In the genomic region with DNA sequence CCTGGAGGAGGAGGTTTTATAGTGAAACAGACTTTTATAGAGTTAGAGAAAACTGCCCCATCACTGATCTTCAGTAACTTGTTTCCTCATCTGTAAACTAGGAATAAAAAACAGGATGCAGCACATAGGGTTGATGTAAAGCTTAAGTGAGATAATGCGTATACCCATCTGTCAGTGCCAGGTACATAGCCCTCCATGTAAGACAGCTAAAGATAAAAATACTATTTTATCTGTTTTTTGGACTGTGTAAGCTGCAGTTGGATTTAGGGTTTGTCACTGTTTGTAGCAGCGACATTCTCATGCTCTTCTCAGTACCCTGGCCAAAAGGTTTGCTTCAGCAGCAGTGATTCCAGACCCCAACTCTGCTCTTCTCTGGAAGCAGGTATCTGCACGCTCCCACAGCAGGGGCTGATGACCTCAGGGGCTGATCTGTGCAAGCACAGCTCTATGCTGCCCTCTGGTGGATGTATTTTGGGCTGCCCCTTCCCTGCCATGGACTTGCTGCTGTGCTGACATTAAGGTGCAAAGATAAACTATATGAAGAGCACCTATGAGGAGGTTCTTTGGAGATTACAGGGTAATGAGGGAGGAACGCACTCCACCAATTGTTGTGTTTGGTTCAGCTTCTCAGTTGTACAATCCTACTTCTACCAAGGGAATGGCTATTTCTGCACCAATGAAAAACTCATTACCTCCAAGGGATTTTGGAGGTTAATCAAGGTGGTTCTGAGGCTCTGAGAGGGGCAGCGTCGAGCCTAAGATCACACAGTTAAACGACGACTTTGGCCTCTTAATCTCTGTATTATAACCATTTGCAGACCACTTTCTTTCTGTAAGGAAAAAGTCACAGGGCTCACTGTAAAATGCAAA, we compare ENCODE assay signal across 1 cellular context.
A peak's percentile ranks its signal among the peaks of the same experiment; 100 is the strongest.
TF ChIP-seq lines count a peak whose summit lies in the region.

No MANE protein-coding gene starts in this region.

TF ChIP-seq in GM12878, 131 proteins besides CTCF, POLR2A, EP300 and RAD21 (continued from another document):
- TF ChIP-seq, protein P1, sequence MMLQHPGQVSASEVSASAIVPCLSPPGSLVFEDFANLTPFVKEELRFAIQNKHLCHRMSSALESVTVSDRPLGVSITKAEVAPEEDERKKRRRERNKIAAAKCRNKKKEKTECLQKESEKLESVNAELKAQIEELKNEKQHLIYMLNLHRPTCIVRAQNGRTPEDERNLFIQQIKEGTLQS (IDR thresholded peaks at IDR 0.05; ENCODE audit: borderline replicate concordance, extremely low read depth, low read depth, low read length) = 0 out of 2 replicates have a peak, but pooled peaks have one; percentile 12
- TF ChIP-seq MTA3 (IDR thresholded peaks at IDR 0.05; ENCODE audit: borderline replicate concordance, low read length) = no peak
- no peak; the same call in 2 of the 3 replicates for TF ChIP-seq POU2F2 (IDR thresholded peaks at IDR 0.05; ENCODE audit: borderline replicate concordance, low read depth, low read length)
- no peak for TF ChIP-seq ZZZ3 (IDR thresholded peaks at IDR 0.05; ENCODE audit: control insufficient read depth, insufficient read length, low read depth)
- no peak for TF ChIP-seq SP1 (IDR thresholded peaks at IDR 0.05; ENCODE audit: low read depth, low read length)
- TF ChIP-seq ZNF274 (IDR thresholded peaks at IDR 0.05; ENCODE audit: insufficient read depth, insufficient read length) = no peak
- 0 out of 2 replicates have a peak, but pooled peaks have one; percentile 33 for TF ChIP-seq CBFB (IDR thresholded peaks at IDR 0.05; ENCODE audit: low read depth)
- TF ChIP-seq TARDBP (IDR thresholded peaks at IDR 0.05; ENCODE audit: borderline replicate concordance) = 0 out of 2 replicates have a peak, but pooled peaks have one; percentile 38
- TF ChIP-seq, protein P2, sequence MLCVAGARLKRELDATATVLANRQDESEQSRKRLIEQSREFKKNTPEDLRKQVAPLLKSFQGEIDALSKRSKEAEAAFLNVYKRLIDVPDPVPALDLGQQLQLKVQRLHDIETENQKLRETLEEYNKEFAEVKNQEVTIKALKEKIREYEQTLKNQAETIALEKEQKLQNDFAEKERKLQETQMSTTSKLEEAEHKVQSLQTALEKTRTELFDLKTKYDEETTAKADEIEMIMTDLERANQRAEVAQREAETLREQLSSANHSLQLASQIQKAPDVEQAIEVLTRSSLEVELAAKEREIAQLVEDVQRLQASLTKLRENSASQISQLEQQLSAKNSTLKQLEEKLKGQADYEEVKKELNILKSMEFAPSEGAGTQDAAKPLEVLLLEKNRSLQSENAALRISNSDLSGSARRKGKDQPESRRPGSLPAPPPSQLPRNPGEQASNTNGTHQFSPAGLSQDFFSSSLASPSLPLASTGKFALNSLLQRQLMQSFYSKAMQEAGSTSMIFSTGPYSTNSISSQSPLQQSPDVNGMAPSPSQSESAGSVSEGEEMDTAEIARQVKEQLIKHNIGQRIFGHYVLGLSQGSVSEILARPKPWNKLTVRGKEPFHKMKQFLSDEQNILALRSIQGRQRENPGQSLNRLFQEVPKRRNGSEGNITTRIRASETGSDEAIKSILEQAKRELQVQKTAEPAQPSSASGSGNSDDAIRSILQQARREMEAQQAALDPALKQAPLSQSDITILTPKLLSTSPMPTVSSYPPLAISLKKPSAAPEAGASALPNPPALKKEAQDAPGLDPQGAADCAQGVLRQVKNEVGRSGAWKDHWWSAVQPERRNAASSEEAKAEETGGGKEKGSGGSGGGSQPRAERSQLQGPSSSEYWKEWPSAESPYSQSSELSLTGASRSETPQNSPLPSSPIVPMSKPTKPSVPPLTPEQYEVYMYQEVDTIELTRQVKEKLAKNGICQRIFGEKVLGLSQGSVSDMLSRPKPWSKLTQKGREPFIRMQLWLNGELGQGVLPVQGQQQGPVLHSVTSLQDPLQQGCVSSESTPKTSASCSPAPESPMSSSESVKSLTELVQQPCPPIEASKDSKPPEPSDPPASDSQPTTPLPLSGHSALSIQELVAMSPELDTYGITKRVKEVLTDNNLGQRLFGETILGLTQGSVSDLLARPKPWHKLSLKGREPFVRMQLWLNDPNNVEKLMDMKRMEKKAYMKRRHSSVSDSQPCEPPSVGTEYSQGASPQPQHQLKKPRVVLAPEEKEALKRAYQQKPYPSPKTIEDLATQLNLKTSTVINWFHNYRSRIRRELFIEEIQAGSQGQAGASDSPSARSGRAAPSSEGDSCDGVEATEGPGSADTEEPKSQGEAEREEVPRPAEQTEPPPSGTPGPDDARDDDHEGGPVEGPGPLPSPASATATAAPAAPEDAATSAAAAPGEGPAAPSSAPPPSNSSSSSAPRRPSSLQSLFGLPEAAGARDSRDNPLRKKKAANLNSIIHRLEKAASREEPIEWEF (IDR thresholded peaks at IDR 0.05; ENCODE audit: insufficient replicate concordance, low read depth, low read length) = no peak
- TF ChIP-seq YY1 (IDR thresholded peaks at IDR 0.05; ENCODE audit: low read depth, low read length) = peak; percentile 85
- TF ChIP-seq HDAC6 (IDR thresholded peaks at IDR 0.05; ENCODE audit: unreplicated experiment) = no peak
- peak; percentile 22 for TF ChIP-seq MEF2B (IDR thresholded peaks at IDR 0.05; ENCODE audit: partially characterized antibody, poor library complexity, severe bottlenecking)
- TF ChIP-seq IKZF2 (IDR thresholded peaks at IDR 0.05) = peak in 1 of 2 experiments; percentile 39; a peak in 1 of 4 replicates
- no peak for TF ChIP-seq KAT2A (conservative IDR thresholded peaks at IDR 0.05; ENCODE audit: control insufficient read depth, low read depth, low read length)
- no peak for TF ChIP-seq HCFC1 (IDR thresholded peaks at IDR 0.05; ENCODE audit: low read length)
- no peak for TF ChIP-seq ZNF207 (IDR thresholded peaks at IDR 0.05; ENCODE audit: borderline replicate concordance)
- no peak for TF ChIP-seq RBBP5 (conservative IDR thresholded peaks at IDR 0.05)
- no peak for TF ChIP-seq TCF7 (IDR thresholded peaks at IDR 0.05; ENCODE audit: borderline replicate concordance)
- TF ChIP-seq, protein P3, sequence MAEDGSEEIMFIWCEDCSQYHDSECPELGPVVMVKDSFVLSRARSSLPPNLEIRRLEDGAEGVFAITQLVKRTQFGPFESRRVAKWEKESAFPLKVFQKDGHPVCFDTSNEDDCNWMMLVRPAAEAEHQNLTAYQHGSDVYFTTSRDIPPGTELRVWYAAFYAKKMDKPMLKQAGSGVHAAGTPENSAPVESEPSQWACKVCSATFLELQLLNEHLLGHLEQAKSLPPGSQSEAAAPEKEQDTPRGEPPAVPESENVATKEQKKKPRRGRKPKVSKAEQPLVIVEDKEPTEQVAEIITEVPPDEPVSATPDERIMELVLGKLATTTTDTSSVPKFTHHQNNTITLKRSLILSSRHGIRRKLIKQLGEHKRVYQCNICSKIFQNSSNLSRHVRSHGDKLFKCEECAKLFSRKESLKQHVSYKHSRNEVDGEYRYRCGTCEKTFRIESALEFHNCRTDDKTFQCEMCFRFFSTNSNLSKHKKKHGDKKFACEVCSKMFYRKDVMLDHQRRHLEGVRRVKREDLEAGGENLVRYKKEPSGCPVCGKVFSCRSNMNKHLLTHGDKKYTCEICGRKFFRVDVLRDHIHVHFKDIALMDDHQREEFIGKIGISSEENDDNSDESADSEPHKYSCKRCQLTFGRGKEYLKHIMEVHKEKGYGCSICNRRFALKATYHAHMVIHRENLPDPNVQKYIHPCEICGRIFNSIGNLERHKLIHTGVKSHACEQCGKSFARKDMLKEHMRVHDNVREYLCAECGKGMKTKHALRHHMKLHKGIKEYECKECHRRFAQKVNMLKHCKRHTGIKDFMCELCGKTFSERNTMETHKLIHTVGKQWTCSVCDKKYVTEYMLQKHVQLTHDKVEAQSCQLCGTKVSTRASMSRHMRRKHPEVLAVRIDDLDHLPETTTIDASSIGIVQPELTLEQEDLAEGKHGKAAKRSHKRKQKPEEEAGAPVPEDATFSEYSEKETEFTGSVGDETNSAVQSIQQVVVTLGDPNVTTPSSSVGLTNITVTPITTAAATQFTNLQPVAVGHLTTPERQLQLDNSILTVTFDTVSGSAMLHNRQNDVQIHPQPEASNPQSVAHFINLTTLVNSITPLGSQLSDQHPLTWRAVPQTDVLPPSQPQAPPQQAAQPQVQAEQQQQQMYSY (CRISPR knock-in tag; IDR thresholded peaks at IDR 0.05) = no peak
- peak; percentile 69; the same call in 1 of the 2 replicates for TF ChIP-seq NBN (IDR thresholded peaks at IDR 0.05)
- TF ChIP-seq ETV6 (conservative IDR thresholded peaks at IDR 0.05 in 1 of 2, IDR thresholded peaks at IDR 0.05 in 1 of 2; ENCODE audit: borderline replicate concordance in 1 of 2, low read depth in 1 of 2) = peak in 1 of 2 experiments; percentile 31; a peak in 1 of 4 replicates
- no peak for TF ChIP-seq YBX1 (IDR thresholded peaks at IDR 0.05)
- peak; percentile 32; the same call in 1 of the 2 replicates for TF ChIP-seq LARP7 (IDR thresholded peaks at IDR 0.05)
- TF ChIP-seq KDM1A (IDR thresholded peaks at IDR 0.05; ENCODE audit: borderline replicate concordance) = no peak
- TF ChIP-seq ZSCAN29 (IDR thresholded peaks at IDR 0.05) = no peak
- TF ChIP-seq, protein P4, sequence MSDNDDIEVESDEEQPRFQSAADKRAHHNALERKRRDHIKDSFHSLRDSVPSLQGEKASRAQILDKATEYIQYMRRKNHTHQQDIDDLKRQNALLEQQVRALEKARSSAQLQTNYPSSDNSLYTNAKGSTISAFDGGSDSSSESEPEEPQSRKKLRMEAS (IDR thresholded peaks at IDR 0.05; ENCODE audit: low read depth, low read length) = no peak
- TF ChIP-seq IKZF1 (conservative IDR thresholded peaks at IDR 0.05) = 0 out of 2 replicates have a peak, but pooled peaks have one; percentile 33
- TF ChIP-seq NR2C1 (IDR thresholded peaks at IDR 0.05) = no peak
- 0 out of 4 replicates have a peak, but pooled peaks of 1 of the 2 experiments have one; percentile 13 for TF ChIP-seq SRF (IDR thresholded peaks at IDR 0.05; ENCODE audit: low read depth in 2 of 2, low read length in 2 of 2)
- TF ChIP-seq TBL1XR1 (IDR thresholded peaks at IDR 0.05; ENCODE audit: low read depth, low read length) = no peak
- TF ChIP-seq, protein P5, sequence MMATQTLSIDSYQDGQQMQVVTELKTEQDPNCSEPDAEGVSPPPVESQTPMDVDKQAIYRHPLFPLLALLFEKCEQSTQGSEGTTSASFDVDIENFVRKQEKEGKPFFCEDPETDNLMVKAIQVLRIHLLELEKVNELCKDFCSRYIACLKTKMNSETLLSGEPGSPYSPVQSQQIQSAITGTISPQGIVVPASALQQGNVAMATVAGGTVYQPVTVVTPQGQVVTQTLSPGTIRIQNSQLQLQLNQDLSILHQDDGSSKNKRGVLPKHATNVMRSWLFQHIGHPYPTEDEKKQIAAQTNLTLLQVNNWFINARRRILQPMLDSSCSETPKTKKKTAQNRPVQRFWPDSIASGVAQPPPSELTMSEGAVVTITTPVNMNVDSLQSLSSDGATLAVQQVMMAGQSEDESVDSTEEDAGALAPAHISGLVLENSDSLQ (IDR thresholded peaks at IDR 0.05) = no peak
- TF ChIP-seq HDAC2 (IDR thresholded peaks at IDR 0.05) = no peak
- no peak for TF ChIP-seq PML (IDR thresholded peaks at IDR 0.05; ENCODE audit: low read length)
- TF ChIP-seq, protein P6, sequence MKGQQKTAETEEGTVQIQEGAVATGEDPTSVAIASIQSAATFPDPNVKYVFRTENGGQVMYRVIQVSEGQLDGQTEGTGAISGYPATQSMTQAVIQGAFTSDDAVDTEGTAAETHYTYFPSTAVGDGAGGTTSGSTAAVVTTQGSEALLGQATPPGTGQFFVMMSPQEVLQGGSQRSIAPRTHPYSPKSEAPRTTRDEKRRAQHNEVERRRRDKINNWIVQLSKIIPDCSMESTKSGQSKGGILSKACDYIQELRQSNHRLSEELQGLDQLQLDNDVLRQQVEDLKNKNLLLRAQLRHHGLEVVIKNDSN (IDR thresholded peaks at IDR 0.05; ENCODE audit: borderline replicate concordance, extremely low read length, insufficient read depth, low read depth, low read length) = no peak
- no peak for TF ChIP-seq BMI1 (IDR thresholded peaks at IDR 0.05; ENCODE audit: borderline replicate concordance)
- peak; percentile 82 for TF ChIP-seq NR2F1 (conservative IDR thresholded peaks at IDR 0.05)
- no peak for TF ChIP-seq MYB (IDR thresholded peaks at IDR 0.05; ENCODE audit: borderline replicate concordance, low read depth, low read length)
- no peak for TF ChIP-seq POLR2AphosphoS5 (IDR thresholded peaks at IDR 0.05; ENCODE audit: low read length)
- TF ChIP-seq, protein P7, sequence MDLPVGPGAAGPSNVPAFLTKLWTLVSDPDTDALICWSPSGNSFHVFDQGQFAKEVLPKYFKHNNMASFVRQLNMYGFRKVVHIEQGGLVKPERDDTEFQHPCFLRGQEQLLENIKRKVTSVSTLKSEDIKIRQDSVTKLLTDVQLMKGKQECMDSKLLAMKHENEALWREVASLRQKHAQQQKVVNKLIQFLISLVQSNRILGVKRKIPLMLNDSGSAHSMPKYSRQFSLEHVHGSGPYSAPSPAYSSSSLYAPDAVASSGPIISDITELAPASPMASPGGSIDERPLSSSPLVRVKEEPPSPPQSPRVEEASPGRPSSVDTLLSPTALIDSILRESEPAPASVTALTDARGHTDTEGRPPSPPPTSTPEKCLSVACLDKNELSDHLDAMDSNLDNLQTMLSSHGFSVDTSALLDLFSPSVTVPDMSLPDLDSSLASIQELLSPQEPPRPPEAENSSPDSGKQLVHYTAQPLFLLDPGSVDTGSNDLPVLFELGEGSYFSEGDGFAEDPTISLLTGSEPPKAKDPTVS (IDR thresholded peaks at IDR 0.05; ENCODE audit: low read depth, low read length) = no peak
- TF ChIP-seq, protein P8, sequence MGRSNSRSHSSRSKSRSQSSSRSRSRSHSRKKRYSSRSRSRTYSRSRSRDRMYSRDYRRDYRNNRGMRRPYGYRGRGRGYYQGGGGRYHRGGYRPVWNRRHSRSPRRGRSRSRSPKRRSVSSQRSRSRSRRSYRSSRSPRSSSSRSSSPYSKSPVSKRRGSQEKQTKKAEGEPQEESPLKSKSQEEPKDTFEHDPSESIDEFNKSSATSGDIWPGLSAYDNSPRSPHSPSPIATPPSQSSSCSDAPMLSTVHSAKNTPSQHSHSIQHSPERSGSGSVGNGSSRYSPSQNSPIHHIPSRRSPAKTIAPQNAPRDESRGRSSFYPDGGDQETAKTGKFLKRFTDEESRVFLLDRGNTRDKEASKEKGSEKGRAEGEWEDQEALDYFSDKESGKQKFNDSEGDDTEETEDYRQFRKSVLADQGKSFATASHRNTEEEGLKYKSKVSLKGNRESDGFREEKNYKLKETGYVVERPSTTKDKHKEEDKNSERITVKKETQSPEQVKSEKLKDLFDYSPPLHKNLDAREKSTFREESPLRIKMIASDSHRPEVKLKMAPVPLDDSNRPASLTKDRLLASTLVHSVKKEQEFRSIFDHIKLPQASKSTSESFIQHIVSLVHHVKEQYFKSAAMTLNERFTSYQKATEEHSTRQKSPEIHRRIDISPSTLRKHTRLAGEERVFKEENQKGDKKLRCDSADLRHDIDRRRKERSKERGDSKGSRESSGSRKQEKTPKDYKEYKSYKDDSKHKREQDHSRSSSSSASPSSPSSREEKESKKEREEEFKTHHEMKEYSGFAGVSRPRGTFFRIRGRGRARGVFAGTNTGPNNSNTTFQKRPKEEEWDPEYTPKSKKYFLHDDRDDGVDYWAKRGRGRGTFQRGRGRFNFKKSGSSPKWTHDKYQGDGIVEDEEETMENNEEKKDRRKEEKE (IDR thresholded peaks at IDR 0.05) = no peak
- no peak for TF ChIP-seq SUPT20H (IDR thresholded peaks at IDR 0.05; ENCODE audit: borderline replicate concordance, control insufficient read depth, low read depth, low read length)
- no peak for TF ChIP-seq SIN3A (IDR thresholded peaks at IDR 0.05; ENCODE audit: low read depth, low read length)
- TF ChIP-seq CREM (IDR thresholded peaks at IDR 0.05; ENCODE audit: low read depth) = no peak; the same call in 1 of the 2 replicates
- TF ChIP-seq SPI1 (IDR thresholded peaks at IDR 0.05; ENCODE audit: borderline replicate concordance, insufficient read depth, low read depth, low read length) = no peak
- TF ChIP-seq ATF7 (IDR thresholded peaks at IDR 0.05; ENCODE audit: low read depth) = peak; percentile 74
- no peak for TF ChIP-seq RAD51 (IDR thresholded peaks at IDR 0.05)
- TF ChIP-seq CHD1 (IDR thresholded peaks at IDR 0.05; ENCODE audit: low read depth, low read length) = no peak
